ENCODE assay signal across 9 cellular contexts in genomic region chr6:101397199-101397598, GRCh38. TPM values are rescaled to one million over a fixed set of nuclear protein-coding genes. Genes with fewer than 3 reads are reported as not detected.
DNase-seq lines count a peak whose midpoint lies in the region; ATAC-seq and TF ChIP-seq lines count a peak whose summit lies in the region.
"Had no signal": no experiment of that assay in that cellular context is flagged by ENCODE, and none has a peak within 500 bp of the region (broad histone marks: within the 10 kb centered on the region; RNA-seq: fewer than 3 reads in every experiment).

No MANE protein-coding gene starts in this region.

- H3K36me3 ChIP-seq in Karpas-422 (ENCODE audit: insufficient read depth, low read length) (no peaks in the 10 kb centered on the region), OCI-LY3 (replicated peaks; ENCODE audit: low read depth, low read length) (no peaks in the 10 kb centered on the region)

- CTCF ChIA-PET in Calu3 (lab: Charles Lee) = no interaction called here

- H3K4me3 ChIP-seq in Karpas-422 (ENCODE audit: low read length) (no peak overlapping the region), OCI-LY3 (ENCODE audit: low read length) (no peak overlapping the region), fibroblast of mammary gland (ENCODE audit: control insufficient read depth, low read depth, low read length) (no peak overlapping the region)

- no peak overlapping the region for H2AFZ ChIP-seq in Karpas-422 (ENCODE audit: low read length)
- H2AFZ ChIP-seq in OCI-LY3 (ENCODE audit: low read depth, low read length) = no peak overlapping the region

- H3K27me3 ChIP-seq in Karpas-422 (ENCODE audit: low read length) (no peaks in the 10 kb centered on the region), OCI-LY3 (ENCODE audit: low read depth, low read length) (no peaks in the 10 kb centered on the region)

- no peak overlapping the region for H3K4me2 ChIP-seq in Karpas-422 (ENCODE audit: low read depth, low read length, poor library complexity, severe bottlenecking)
- no peak overlapping the region for H3K4me2 ChIP-seq in OCI-LY3 (ENCODE audit: low read length)

- H3K4me3 Mint-ChIP-seq in Calu3 (ENCODE audit: low read depth, unreplicated experiment) = no peak overlapping the region
- no peak overlapping the region for H3K4me3 Mint-ChIP-seq in T-helper 2 cell treated with Interferon-gamma antibody and Interleukin-4, amounts not matched to agents 5 μg/mL and 100 μg/mL, for 36 hours
- H3K4me3 Mint-ChIP-seq: activated T-cell treated with anti-CD3 and anti-CD28 coated beads, Interleukin-2, amount 50 U/mL, for 4 hours had no signal

- no peaks in the 10 kb centered on the region for H3K4me1 Mint-ChIP-seq in Calu3 (ENCODE audit: low read depth, unreplicated experiment)
- no peaks in the 10 kb centered on the region for H3K4me1 Mint-ChIP-seq in T-helper 2 cell treated with Interferon-gamma antibody and Interleukin-4, amounts not matched to agents 5 μg/mL and 100 μg/mL, for 36 hours (ENCODE audit: low read depth)

- no peaks in the 10 kb centered on the region for H3K9me2 ChIP-seq in Karpas-422 (replicated peaks; ENCODE audit: insufficient read depth, low read length)

- BruUV-seq in Calu3 (replicated peaks; lab: Mats Ljungman, UMichigan) = no TSS peak

- H3K27ac Mint-ChIP-seq in Calu3 (ENCODE audit: unreplicated experiment) = no peak overlapping the region
- no peak overlapping the region for H3K27ac Mint-ChIP-seq in T-helper 2 cell treated with Interferon-gamma antibody and Interleukin-4, amounts not matched to agents 5 μg/mL and 100 μg/mL, for 36 hours

- H3K9ac ChIP-seq in Karpas-422 (ENCODE audit: low read length) (no peak overlapping the region), OCI-LY3 (ENCODE audit: low read length) (no peak overlapping the region)

- DNase-seq in Calu3 (no peak), Karpas-422 (peak; percentile 56), fibroblast of mammary gland (ENCODE audit: low read depth) (peak; percentile 50), COLO829 (ENCODE audit: low spot score) (no peak), AG08395 (ENCODE audit: low spot score) (no peak)
- DNase-seq in T-helper 2 cell treated with Interferon-gamma antibody and Interleukin-4, amounts not matched to agents 5 μg/mL and 100 μg/mL, for 36 hours (ENCODE audit: low spot score) = no peak
- DNase-seq: activated T-cell treated with anti-CD3 and anti-CD28 coated beads, Interleukin-2, amount 50 U/mL, for 4 hours had no signal

- H3K79me2 ChIP-seq in Karpas-422 (ENCODE audit: low read length) (no peaks in the 10 kb centered on the region), OCI-LY3 (ENCODE audit: low read length) (no peaks in the 10 kb centered on the region)

- no peaks in the 10 kb centered on the region for H3K27me3 Mint-ChIP-seq in Calu3 (ENCODE audit: unreplicated experiment)
- peaks cover 63% of the 10 kb centered on the region for H3K27me3 Mint-ChIP-seq in T-helper 2 cell treated with Interferon-gamma antibody and Interleukin-4, amounts not matched to agents 5 μg/mL and 100 μg/mL, for 36 hours (ENCODE audit: low read depth)

- H3K9me3 Mint-ChIP-seq in Calu3 (ENCODE audit: low read depth, unreplicated experiment) = peaks cover 3% of the 10 kb centered on the region
- H3K9me3 Mint-ChIP-seq in T-helper 2 cell treated with Interferon-gamma antibody and Interleukin-4, amounts not matched to agents 5 μg/mL and 100 μg/mL, for 36 hours = peaks cover 4% of the 10 kb centered on the region

- TF ChIP-seq CTCF in Calu3 (IDR thresholded peaks at IDR 0.05; ENCODE audit: unreplicated experiment) (peak; percentile 43), OCI-LY3 (IDR thresholded peaks at IDR 0.05; ENCODE audit: low read depth, low read length) (peak; percentile 32), fibroblast of mammary gland (conservative IDR thresholded peaks at IDR 0.05; ENCODE audit: control insufficient read depth, insufficient read depth, low read depth, low read length) (peak; percentile 31)

- no peak for ATAC-seq in HG03159 (IDR thresholded peaks at IDR 0.05; ENCODE audit: unreplicated experiment)
- ATAC-seq: activated T-cell treated with anti-CD3 and anti-CD28 coated beads, Interleukin-2, amount 50 U/mL, for 4 hours had no signal

- no peak overlapping the region for H3K27ac ChIP-seq in Karpas-422 (ENCODE audit: low read length)
- H3K27ac ChIP-seq in OCI-LY3 (ENCODE audit: low read length) = no peak overlapping the region

- peaks cover 17% of the 10 kb centered on the region for H3K36me3 Mint-ChIP-seq in Calu3 (ENCODE audit: insufficient read depth, unreplicated experiment)
- no peaks in the 10 kb centered on the region for H3K36me3 Mint-ChIP-seq in T-helper 2 cell treated with Interferon-gamma antibody and Interleukin-4, amounts not matched to agents 5 μg/mL and 100 μg/mL, for 36 hours (ENCODE audit: low read depth)

- H3K9me3 ChIP-seq in Karpas-422 (ENCODE audit: low read length) = no peaks in the 10 kb centered on the region
- no peaks in the 10 kb centered on the region for H3K9me3 ChIP-seq in OCI-LY3 (ENCODE audit: insufficient read depth, low read length)

- intact Hi-C loops in Calu3 (cut with micrococcal nuclease; ENCODE audit: unreplicated experiment) = loop anchor here (2.0 to 10.0 kb wide), 4 partner anchors 250 to 1725 kb away; no protein-coding TSS in a partner anchor

- H4K20me1 ChIP-seq in Karpas-422 (ENCODE audit: insufficient read depth, low read depth, low read length) = no peaks in the 10 kb centered on the region
- H4K20me1 ChIP-seq in OCI-LY3 (ENCODE audit: insufficient read depth, low read length) = no peaks in the 10 kb centered on the region

- H3K4me1 ChIP-seq in Karpas-422 (ENCODE audit: low read length) (no peaks in the 10 kb centered on the region), OCI-LY3 (ENCODE audit: low read length) (no peaks in the 10 kb centered on the region)

RNA-seq across cellular contexts. Expression of gene GRIK2, which starts 3.7 kb away (rescaled TPM):
- total RNA-seq in Calu3 (2022) = 3.3 and 3.7 TPM in 2 replicates
- total RNA-seq in Karpas-422 (2014; rRNA removed; shearing (Covaris generic); ENCODE audit: low replicate concordance) = 0.07 TPM in 2 replicates
- total RNA-seq: activated T-cell treated with anti-CD3 and anti-CD28 coated beads, Interleukin-2, amount 50 U/mL, for 4 hours had no signal

Comparison
In these comparisons a context has a peak if more than half of its experiments do, and no peak if none do; other contexts are left out.
1. DNase-seq: peak in Karpas-422 (single experiment) and fibroblast of mammary gland (single experiment); none in Calu3 (single experiment), COLO829 (single experiment), T-helper 2 cell treated with Interferon-gamma antibody and Interleukin-4, amounts not matched to agents 5 μg/mL and 100 μg/mL, for 36 hours (single experiment) and AG08395 (single experiment).
2. Peak in every context shown above with its lines, with median percentiles within 50 percentile points of each other: CTCF ChIP-seq.